ENCODE assay signal across 1 cellular context in the genomic region with DNA sequence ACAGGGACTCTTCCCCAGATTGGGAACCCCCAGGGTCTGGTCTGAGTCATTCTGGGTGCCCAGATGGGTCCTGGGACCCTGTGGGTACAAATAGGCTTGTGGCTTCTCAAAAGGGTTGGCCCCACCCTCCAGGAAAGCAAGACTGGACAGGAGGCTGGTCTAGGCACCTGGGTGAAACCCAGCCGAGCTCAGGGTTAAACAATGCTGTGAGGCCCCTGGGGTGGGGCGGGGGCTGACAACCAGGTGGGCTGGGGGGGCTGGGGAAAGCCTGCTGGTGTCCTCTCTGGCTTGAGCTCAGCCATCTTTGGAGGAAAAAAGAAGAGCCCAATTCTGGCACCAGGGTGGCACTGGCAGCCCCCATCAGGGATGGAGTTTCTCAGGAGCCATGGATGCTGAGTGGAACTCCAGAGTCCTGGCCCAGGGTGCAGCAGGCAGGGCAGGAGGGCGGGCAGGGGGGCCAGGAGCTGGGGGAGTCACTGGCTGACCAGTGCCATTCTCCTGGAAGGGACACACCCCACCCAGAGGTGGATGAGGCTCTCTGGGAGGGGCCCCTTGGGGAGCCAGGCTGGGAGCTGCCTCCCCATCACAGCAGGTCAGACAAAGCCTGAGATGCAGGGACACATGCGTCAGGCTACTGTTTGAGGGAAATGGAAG.
TF ChIP-seq lines count a peak whose summit lies in the region.

No MANE protein-coding gene starts in this region.

TF ChIP-seq in HEK293, 187 proteins besides CTCF, POLR2A, EP300 and RAD21 (continued from another document):
- TF ChIP-seq, protein P1, sequence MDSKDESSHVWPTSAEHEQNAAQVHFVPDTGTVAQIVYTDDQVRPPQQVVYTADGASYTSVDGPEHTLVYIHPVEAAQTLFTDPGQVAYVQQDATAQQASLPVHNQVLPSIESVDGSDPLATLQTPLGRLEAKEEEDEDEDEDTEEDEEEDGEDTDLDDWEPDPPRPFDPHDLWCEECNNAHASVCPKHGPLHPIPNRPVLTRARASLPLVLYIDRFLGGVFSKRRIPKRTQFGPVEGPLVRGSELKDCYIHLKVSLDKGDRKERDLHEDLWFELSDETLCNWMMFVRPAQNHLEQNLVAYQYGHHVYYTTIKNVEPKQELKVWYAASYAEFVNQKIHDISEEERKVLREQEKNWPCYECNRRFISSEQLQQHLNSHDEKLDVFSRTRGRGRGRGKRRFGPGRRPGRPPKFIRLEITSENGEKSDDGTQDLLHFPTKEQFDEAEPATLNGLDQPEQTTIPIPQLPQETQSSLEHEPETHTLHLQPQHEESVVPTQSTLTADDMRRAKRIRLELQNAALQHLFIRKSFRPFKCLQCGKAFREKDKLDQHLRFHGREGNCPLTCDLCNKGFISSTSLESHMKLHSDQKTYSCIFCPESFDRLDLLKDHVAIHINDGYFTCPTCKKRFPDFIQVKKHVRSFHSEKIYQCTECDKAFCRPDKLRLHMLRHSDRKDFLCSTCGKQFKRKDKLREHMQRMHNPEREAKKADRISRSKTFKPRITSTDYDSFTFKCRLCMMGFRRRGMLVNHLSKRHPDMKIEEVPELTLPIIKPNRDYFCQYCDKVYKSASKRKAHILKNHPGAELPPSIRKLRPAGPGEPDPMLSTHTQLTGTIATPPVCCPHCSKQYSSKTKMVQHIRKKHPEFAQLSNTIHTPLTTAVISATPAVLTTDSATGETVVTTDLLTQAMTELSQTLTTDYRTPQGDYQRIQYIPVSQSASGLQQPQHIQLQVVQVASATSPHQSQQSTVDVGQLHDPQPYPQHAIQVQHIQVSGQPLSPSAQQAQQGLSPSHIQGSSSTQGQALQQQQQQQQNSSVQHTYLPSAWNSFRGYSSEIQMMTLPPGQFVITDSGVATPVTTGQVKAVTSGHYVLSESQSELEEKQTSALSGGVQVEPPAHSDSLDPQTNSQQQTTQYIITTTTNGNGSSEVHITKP (tag by site-specific recombination; IDR thresholded peaks at IDR 0.05) = peak; percentile 82
- TF ChIP-seq PRDM1 (tag by site-specific recombination; IDR thresholded peaks at IDR 0.05) = no peak
- no peak for TF ChIP-seq ZNF140 (tag by site-specific recombination; IDR thresholded peaks at IDR 0.05)
- TF ChIP-seq SP7 (tag by site-specific recombination; IDR thresholded peaks at IDR 0.05) = no peak
- 0 out of 2 replicates have a peak, but pooled peaks have one; percentile 36 for TF ChIP-seq GLIS2 (tag by site-specific recombination; IDR thresholded peaks at IDR 0.05)
- TF ChIP-seq ZNF623 (tag by site-specific recombination; IDR thresholded peaks at IDR 0.05) = 0 out of 2 replicates have a peak, but pooled peaks have one; percentile 3
- no peak for TF ChIP-seq ZNF132 (tag by site-specific recombination; IDR thresholded peaks at IDR 0.05; ENCODE audit: borderline replicate concordance)
- peak; percentile 38; the same call in 1 of the 2 replicates for TF ChIP-seq GLIS1 (tag by site-specific recombination; IDR thresholded peaks at IDR 0.05)
- TF ChIP-seq, protein P2, sequence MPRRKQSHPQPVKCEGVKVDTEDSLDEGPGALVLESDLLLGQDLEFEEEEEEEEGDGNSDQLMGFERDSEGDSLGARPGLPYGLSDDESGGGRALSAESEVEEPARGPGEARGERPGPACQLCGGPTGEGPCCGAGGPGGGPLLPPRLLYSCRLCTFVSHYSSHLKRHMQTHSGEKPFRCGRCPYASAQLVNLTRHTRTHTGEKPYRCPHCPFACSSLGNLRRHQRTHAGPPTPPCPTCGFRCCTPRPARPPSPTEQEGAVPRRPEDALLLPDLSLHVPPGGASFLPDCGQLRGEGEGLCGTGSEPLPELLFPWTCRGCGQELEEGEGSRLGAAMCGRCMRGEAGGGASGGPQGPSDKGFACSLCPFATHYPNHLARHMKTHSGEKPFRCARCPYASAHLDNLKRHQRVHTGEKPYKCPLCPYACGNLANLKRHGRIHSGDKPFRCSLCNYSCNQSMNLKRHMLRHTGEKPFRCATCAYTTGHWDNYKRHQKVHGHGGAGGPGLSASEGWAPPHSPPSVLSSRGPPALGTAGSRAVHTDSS (tag by site-specific recombination; IDR thresholded peaks at IDR 0.05) = no peak
